Comparison of ENCODE assay signal across 28 cellular contexts in the genomic region with DNA sequence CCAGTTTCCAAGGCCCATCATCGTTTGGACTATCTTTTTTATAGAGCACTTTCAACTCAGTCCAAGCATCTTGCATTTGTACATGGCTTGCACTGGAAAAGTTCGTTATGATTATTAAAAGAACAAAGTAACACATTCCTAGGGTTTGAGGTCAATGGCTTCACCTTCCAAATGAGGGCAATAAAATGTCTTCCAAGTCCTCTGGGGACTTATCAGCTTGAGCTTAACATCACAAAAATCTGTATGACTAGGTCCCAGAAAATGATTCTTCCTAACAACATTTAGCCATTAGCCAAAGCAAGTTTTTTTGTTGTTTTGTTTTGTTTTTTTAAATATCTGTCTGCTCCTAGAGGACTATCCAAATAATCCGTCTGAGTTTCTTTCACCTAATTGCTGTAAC.
"Had no signal": no experiment of that assay in that cellular context is flagged by ENCODE, and none has a peak within 500 bp of the region (broad histone marks: within the 10 kb centered on the region; RNA-seq: fewer than 3 reads in every experiment).

No MANE protein-coding gene starts in this region.

- ATAC-seq: activated CD4-positive, alpha-beta T cell treated with anti-CD3 and anti-CD28 coated beads for 36 hours; activated T-cell treated with anti-CD3 and anti-CD28 coated beads, Interleukin-2, amount 50 U/mL, for 72 hours; effector memory CD8-positive, alpha-beta T cell; left colon; pancreas; sciatic nerve; stimulated activated memory B cell treated with anti-CD40 and anti-IgM and Interleukin-4, amounts not matched to agents 10 μg/mL and 1 μg/mL and 100 μg/mL, for 72 hours; stimulated activated naive CD8-positive, alpha-beta T cell treated with anti-CD3 and anti-CD28 coated beads, Interleukin-15, amount 100 ng/mL, for 72 hours had no signal

- H3K36me3 ChIP-seq: pancreas, prostate gland, thyroid gland, upper lobe of left lung, vagina had no signal

- H3K27me3 ChIP-seq: pancreas, thyroid gland, upper lobe of left lung, vagina had no signal

- DNase-seq: activated CD4-positive, alpha-beta T cell treated with anti-CD3 and anti-CD28 coated beads for 36 hours; activated CD4-positive, CD25-positive, alpha-beta regulatory T cell; activated naive CD4-positive, alpha-beta T cell treated with Interleukin-2 at 50 U/mL for 16 hours; activated naive CD8-positive, alpha-beta T cell treated with anti-CD3 and anti-CD28 coated beads, Interleukin-2, amount 10 ng/mL, durations not matched to agents 7 days and 5 days; activated T-cell treated with anti-CD3 and anti-CD28 coated beads for 4 hours; activated T-cell treated with anti-CD3 and anti-CD28 coated beads, Interleukin-2, amount 50 U/mL, for 72 hours; amniotic stem cell; caudate nucleus; cortex of kidney; effector memory CD8-positive, alpha-beta T cell; glutamatergic neuron; left colon; mammary epithelial cell; pancreas; retina; stimulated activated CD4-positive, alpha-beta T cell treated with anti-CD3 and anti-CD28 coated beads, Interleukin-1b, Interleukin-23, amount 100 ng/mL, for 48 hours; stimulated activated CD4-positive, alpha-beta T cell treated with anti-CD3 and anti-CD28 coated beads, Interleukin-4, amount 100 ng/mL, for 4 hours; stimulated activated CD8-positive, alpha-beta memory T cell treated with anti-CD3 and anti-CD28 coated beads, Interleukin-4, amount 100 ng/mL, for 48 hours; stimulated activated naive CD8-positive, alpha-beta T cell treated with anti-CD3 and anti-CD28 coated beads, Interleukin-15, amount 100 ng/mL, for 72 hours; substantia nigra; T-helper 1 cell; thyroid gland; upper lobe of left lung had no signal

- H3K9me3 ChIP-seq: pancreas, prostate gland, thyroid gland, upper lobe of left lung, vagina had no signal

- H3K27ac ChIP-seq: pancreas, thyroid gland, vagina had no signal

- H3K4me3 ChIP-seq: pancreas, prostate gland, smooth muscle cell, thyroid gland, upper lobe of left lung, vagina had no signal

- H3K4me1 ChIP-seq: pancreas, prostate gland, thyroid gland had no signal
